In genomic region chr14:51093371-51094281, GRCh38 we compare ENCODE assay signal across 8 cellular contexts. TPM values are rescaled to one million over a fixed set of nuclear protein-coding genes. Genes with fewer than 3 reads are reported as not detected.
A peak's percentile ranks its signal among the peaks of the same experiment; 100 is the strongest.
DNase-seq lines count a peak whose midpoint lies in the region; ATAC-seq and TF ChIP-seq lines count a peak whose summit lies in the region.

No MANE protein-coding gene starts in this region.

- 0 out of 2 replicates have a peak, but pooled peaks cover 12% of the 10 kb centered on the region for H4K20me1 ChIP-seq in BLaER1
- H4K20me1 ChIP-seq in PC-9 (ENCODE audit: insufficient read depth): no peaks in the 10 kb centered on the region; the same call in 1 of the 2 replicates
- no peaks in the 10 kb centered on the region for H4K20me1 ChIP-seq in smooth muscle cell (ENCODE audit: low read depth)

- WGBS in HUES64: 9% methylated on average over 68 of the region's 68 CpGs
- WGBS in smooth muscle cell (ENCODE audit: low lambda C conversion rate): 14% methylated on average over 58 of the region's 68 CpGs

- H3K4me3 ChIP-seq in BLaER1: peak overlapping the region; percentile 80
- peak overlapping the region; percentile 68 for H3K4me3 ChIP-seq in HUES64 (ENCODE audit: low read length)
- H3K4me3 ChIP-seq in PC-9: peak overlapping the region; percentile 76; the same call in 1 of the 2 replicates
- H3K4me3 ChIP-seq in iPS-20b (ENCODE audit: low read length): peak overlapping the region; percentile 78
- H3K4me3 ChIP-seq in smooth muscle cell: peak overlapping the region; percentile 59

- peaks cover 23% of the 10 kb centered on the region for H3K27me3 ChIP-seq in BLaER1
- H3K27me3 ChIP-seq in HUES64 (ENCODE audit: insufficient read depth, low read length): peaks cover 60% of the 10 kb centered on the region
- no peaks in the 10 kb centered on the region for H3K27me3 ChIP-seq in PC-9 (ENCODE audit: insufficient read depth, low read depth)
- peaks cover 63% of the 10 kb centered on the region for H3K27me3 ChIP-seq in iPS-20b (ENCODE audit: insufficient read depth, low read length)
- H3K27me3 ChIP-seq in smooth muscle cell (ENCODE audit: low read depth): peaks cover 44% of the 10 kb centered on the region

- POLR2A ChIA-PET in PC-9 (lab: Charles Lee; ENCODE audit: unreplicated experiment): no interaction called here

- H3K4me1 ChIP-seq in BLaER1 (peaks cover 26% of the 10 kb centered on the region), HUES64 (ENCODE audit: insufficient read depth, low read length) (peaks cover 8% of the 10 kb centered on the region; the same call in 1 of the 2 replicates), PC-9 (replicated peaks; ENCODE audit: insufficient read depth) (peaks cover 19% of the 10 kb centered on the region), iPS-20b (ENCODE audit: insufficient read depth, low read length) (peaks cover 3% of the 10 kb centered on the region; the same call in 1 of the 2 replicates), smooth muscle cell (ENCODE audit: low read depth) (peaks cover 10% of the 10 kb centered on the region)

- H2AFZ ChIP-seq in PC-9 (no peak overlapping the region), smooth muscle cell (ENCODE audit: low read depth) (no peak overlapping the region)

- H3K79me2 ChIP-seq in PC-9 (ENCODE audit: low read depth) (no peaks in the 10 kb centered on the region), smooth muscle cell (ENCODE audit: low read depth) (no peaks in the 10 kb centered on the region)

- TF ChIP-seq CTCF in PC-9 (conservative IDR thresholded peaks at IDR 0.05): no peak
- peak; percentile 19 for TF ChIP-seq CTCF in smooth muscle cell (IDR thresholded peaks at IDR 0.05; ENCODE audit: borderline replicate concordance, insufficient read depth, poor library complexity, severe bottlenecking)

- intact Hi-C loops in PC-9 (cut with micrococcal nuclease; ENCODE audit: unreplicated experiment): loop anchor here (10.0 kb wide), 1 partner anchor 121 kb away; no protein-coding TSS in a partner anchor

- H3K9me2 ChIP-seq in PC-9 (ENCODE audit: insufficient read depth): no peaks in the 10 kb centered on the region

- H3K27ac ChIP-seq in BLaER1: no peak overlapping the region
- H3K27ac ChIP-seq in HUES64 (ENCODE audit: low read depth, low read length): no peak overlapping the region
- H3K27ac ChIP-seq in PC-9: no peak overlapping the region
- no peak overlapping the region for H3K27ac ChIP-seq in iPS-20b (ENCODE audit: low read length)
- no peak overlapping the region for H3K27ac ChIP-seq in smooth muscle cell (ENCODE audit: low read depth)

- BruUV-seq in PC-9 (replicated peaks; lab: Mats Ljungman, UMichigan): no TSS peak

- H3K9ac ChIP-seq in BLaER1: peak overlapping the region; percentile 68; the same call in 1 of the 2 replicates
- H3K9ac ChIP-seq in HUES64 (ENCODE audit: low read depth, low read length): no peak overlapping the region
- no peak overlapping the region for H3K9ac ChIP-seq in iPS-20b (ENCODE audit: low read depth, low read length)
- no peak overlapping the region for H3K9ac ChIP-seq in smooth muscle cell (ENCODE audit: low read depth)

- CTCF ChIA-PET in PC-9 (lab: Charles Lee): no interaction called here

- H3K36me3 ChIP-seq in BLaER1 (no peaks in the 10 kb centered on the region), HUES64 (ENCODE audit: insufficient read depth, low read length) (no peaks in the 10 kb centered on the region), PC-9 (ENCODE audit: low read depth) (no peaks in the 10 kb centered on the region), iPS-20b (ENCODE audit: insufficient read depth, low read depth, low read length) (no peaks in the 10 kb centered on the region), smooth muscle cell (ENCODE audit: low read depth) (no peaks in the 10 kb centered on the region)

- peak overlapping the region; percentile 100 for H3K4me2 ChIP-seq in BLaER1
- H3K4me2 ChIP-seq in PC-9: peak overlapping the region; percentile 99
- peak overlapping the region; percentile 82 for H3K4me2 ChIP-seq in smooth muscle cell

- DNase-seq in PC-9 (no peak), amygdala (lab: John Stamatoyannopoulos, UW) (peak in 54 of 56 donors; percentile 34 to 90 (median 69)), smooth muscle cell (lab: John Stamatoyannopoulos, UW; ENCODE audit: unreplicated experiment) (no peak)

- peaks cover 8% of the 10 kb centered on the region; the same call in 1 of the 2 replicates for H3F3A ChIP-seq in PC-9 (ENCODE audit: insufficient read depth, low read depth)
- peaks cover 4% of the 10 kb centered on the region for H3F3A ChIP-seq in smooth muscle cell (ENCODE audit: low read depth)

- H3K9me3 ChIP-seq in BLaER1 (no peaks in the 10 kb centered on the region), HUES64 (ENCODE audit: insufficient read depth, low read depth, low read length) (no peaks in the 10 kb centered on the region), PC-9 (ENCODE audit: insufficient read depth, low read depth) (no peaks in the 10 kb centered on the region), iPS-20b (ENCODE audit: insufficient read depth, low read depth, low read length) (no peaks in the 10 kb centered on the region), smooth muscle cell (replicated peaks; ENCODE audit: low read depth) (no peaks in the 10 kb centered on the region)

- ATAC-seq in GM19324 (IDR thresholded peaks at IDR 0.05; ENCODE audit: low FRiP score, unreplicated experiment) (no peak), GM21529 (IDR thresholded peaks at IDR 0.05; ENCODE audit: unreplicated experiment) (no peak)

RNA-seq across cellular contexts. Expression of gene TRIM9, which starts 1.3 kb away (rescaled TPM):
- 1.9 TPM for polyA plus RNA-seq in HUES64 (2013, experiment 1 of 2)
- 2.2 TPM for polyA plus RNA-seq in HUES64 (2013, experiment 2 of 2)
- total RNA-seq in PC-9 (2021) (1.5 and 2.1 TPM in 2 replicates), smooth muscle cell (1.3 and 1.5 TPM in 2 replicates)
- 0.19 and 0.57 TPM in 2 replicates for polyA plus RNA-seq in smooth muscle cell

Comparison
In these comparisons a context has a peak if more than half of its experiments do, and no peak if none do; other contexts are left out.
1. DNase-seq: peak in amygdala (54 of 56); none in PC-9 (0 of 2) and smooth muscle cell (single experiment).
2. Peak in every context shown above with its lines, with median percentiles within 50 percentile points of each other: H3K4me2 ChIP-seq and H3K4me3 ChIP-seq.